ENCODE assay signal across 20 cellular contexts in genomic region chr7:135717686-135718085, GRCh38. TPM values are rescaled to one million over a fixed set of nuclear protein-coding genes. Genes with fewer than 3 reads are reported as not detected.
DNase-seq lines count a peak whose midpoint lies in the region; ATAC-seq, FAIRE-seq and TF ChIP-seq lines count a peak whose summit lies in the region.
"Had no signal": no experiment of that assay in that cellular context is flagged by ENCODE, and none has a peak within 500 bp of the region (broad histone marks: within the 10 kb centered on the region; RNA-seq: fewer than 3 reads in every experiment).

No MANE protein-coding gene starts in this region.

- H3K27ac ChIP-seq in cardiac muscle cell (peak overlapping the region; percentile 3), kidney (ENCODE audit: low read depth in 2 of 2, low read length in 2 of 2) (no peak overlapping the region)

- FAIRE-seq in kidney (lab: Jason Lieb, UNC), result no peak
- FAIRE-seq: GM12878 had no signal

- intact Hi-C loops in left ventricle myocardium superior (cut with micrococcal nuclease), result no loop called here
- intact Hi-C loops in kidney (cut with DNase I), result no loop called here

- DNase-seq in cardiac muscle cell (ENCODE audit: low read depth in 1 of 2, low spot score in 1 of 2), result no peak
- no peak for DNase-seq in left ventricle myocardium superior
- peak; percentile 77 for DNase-seq in NCI-H446 treated with DMSO at 0.1 percent for 48 hours (lab: John Stamatoyannopoulos, UW)
- DNase-seq in cerebellar cortex (ENCODE audit: low spot score), result peak; percentile 91
- no peak for DNase-seq in kidney
- DNase-seq in SHP77 (lab: John Stamatoyannopoulos, UW), result no peak
- no peak for DNase-seq in progenitor cell of endocrine pancreas (ENCODE audit: low spot score, unreplicated experiment)
- DNase-seq: 8988T, H9, KBM-7, NCI-H1105 treated with DMSO at 0.1 percent for 48 hours, NCI-H187 treated with DMSO at 0.1 percent for 48 hours, NCI-H774, PC-9, SW 1271 had no signal

- H3K27ac Mint-ChIP-seq in progenitor cell of endocrine pancreas, result no peak overlapping the region
- H3K27ac Mint-ChIP-seq: CD14-positive monocyte, H9 had no signal

- H3K27me3 Mint-ChIP-seq in progenitor cell of endocrine pancreas, result peaks cover 3% of the 10 kb centered on the region

- ATAC-seq in left ventricle myocardium superior, result no peak
- no peak for ATAC-seq in HG03354 (IDR thresholded peaks at IDR 0.05; ENCODE audit: poor library complexity, severe bottlenecking, unreplicated experiment)
- ATAC-seq: GM12878 had no signal

- H3K4me1 ChIP-seq in cardiac muscle cell (ENCODE audit: low read depth) (peaks cover 33% of the 10 kb centered on the region), kidney (ENCODE audit: control insufficient read depth in 1 of 2, insufficient read depth in 1 of 2, low read depth in 1 of 2, low read length in 2 of 2) (no peaks in the 10 kb centered on the region)

- peaks cover 3% of the 10 kb centered on the region for H3K4me1 Mint-ChIP-seq in progenitor cell of endocrine pancreas (ENCODE audit: low read depth)

- no peaks in the 10 kb centered on the region for H3K27me3 ChIP-seq in cardiac muscle cell
- H3K27me3 ChIP-seq: SJSA1 had no signal

- no peaks in the 10 kb centered on the region for H3K36me3 Mint-ChIP-seq in progenitor cell of endocrine pancreas (ENCODE audit: insufficient read depth)
- H3K36me3 Mint-ChIP-seq: CD14-positive monocyte had no signal

- H3K9ac ChIP-seq in kidney (ENCODE audit: low read length in 2 of 2), result no peak overlapping the region

- no peak overlapping the region for H3K4me3 Mint-ChIP-seq in progenitor cell of endocrine pancreas (ENCODE audit: low read depth)
- H3K4me3 Mint-ChIP-seq: CD14-positive monocyte, H9 had no signal

- H3K9me3 ChIP-seq in cardiac muscle cell (ENCODE audit: low read depth) (no peaks in the 10 kb centered on the region), kidney (ENCODE audit: control insufficient read depth in 1 of 2, low read length in 2 of 2) (no peaks in the 10 kb centered on the region)
- H3K9me3 ChIP-seq: SJSA1 had no signal

- H3K9me3 Mint-ChIP-seq in progenitor cell of endocrine pancreas (ENCODE audit: low read depth), result no peaks in the 10 kb centered on the region
- H3K9me3 Mint-ChIP-seq: H9 had no signal

- H3K4me3 ChIP-seq in cardiac muscle cell (no peak overlapping the region), kidney (ENCODE audit: low read length in 2 of 2) (no peak overlapping the region)
- H3K4me3 ChIP-seq: GM12878, PC-9, SJSA1 had no signal

- TF ChIP-seq CTCF in cardiac muscle cell (IDR thresholded peaks at IDR 0.05; ENCODE audit: low read depth, low read length) (no peak), kidney (IDR thresholded peaks at IDR 0.05; ENCODE audit: borderline replicate concordance, extremely low read depth, insufficient read depth) (no peak), progenitor cell of endocrine pancreas (IDR thresholded peaks at IDR 0.05; ENCODE audit: unreplicated experiment) (no peak)

- H3K36me3 ChIP-seq in cardiac muscle cell, result no peaks in the 10 kb centered on the region
- H3K36me3 ChIP-seq in kidney (ENCODE audit: control insufficient read depth in 1 of 2, insufficient read depth in 2 of 2, low read length in 2 of 2), result no peaks in the 10 kb centered on the region
- H3K36me3 ChIP-seq: SJSA1 had no signal

RNA-seq across cellular contexts. Expression of gene SLC13A4, which starts 10.3 kb away (rescaled TPM):
- 0.12 and 0.25 TPM in 2 replicates for total RNA-seq in cardiac muscle cell
- 3.3 and 3.9 TPM in 2 replicates for polyA plus RNA-seq in cardiac muscle cell
- 0.15 TPM for total RNA-seq in left ventricle myocardium superior
- total RNA-seq in kidney, result not detected
- polyA plus RNA-seq in kidney (ENCODE audit: insufficient read depth, low read depth, low replicate concordance), result not detected
- 0.22 and 0.75 TPM in 2 replicates for total RNA-seq in progenitor cell of endocrine pancreas
- total RNA-seq: Daoy, GM12878, PC-9, SJSA1 had no signal
- polyA plus RNA-seq: CD14-positive monocyte had no signal

RNA-seq across cellular contexts. Expression of gene FAM180A, which starts 30.9 kb away (rescaled TPM):
- not detected in 2 replicates for total RNA-seq in cardiac muscle cell
- not detected in 2 replicates for polyA plus RNA-seq in cardiac muscle cell
- 11.4 TPM for total RNA-seq in left ventricle myocardium superior
- 1.7 TPM for total RNA-seq in kidney
- 2.2 TPM for polyA plus RNA-seq in kidney (ENCODE audit: insufficient read depth, low read depth, low replicate concordance)
- not detected in 2 replicates for total RNA-seq in progenitor cell of endocrine pancreas
- total RNA-seq: Daoy, GM12878, H9, PC-9 had no signal
- polyA plus RNA-seq: CD14-positive monocyte, GM12878 had no signal

RNA-seq across cellular contexts. Expression of gene STMP1, which starts 55.4 kb away (rescaled TPM):
- total RNA-seq in cardiac muscle cell (11.6 and 17.7 TPM in 2 replicates), left ventricle myocardium superior (30.3 TPM), kidney (40.8 TPM), progenitor cell of endocrine pancreas (63.3 and 64.0 TPM in 2 replicates)
- polyA plus RNA-seq in cardiac muscle cell (75.7 and 91.1 TPM in 2 replicates), kidney (ENCODE audit: insufficient read depth, low read depth, low replicate concordance) (35.8 TPM)

Comparison
In these comparisons a context has a peak if more than half of its experiments do, and no peak if none do; other contexts are left out.
1. DNase-seq: peak in NCI-H446 treated with DMSO at 0.1 percent for 48 hours (single experiment) and cerebellar cortex (single experiment); none in cardiac muscle cell (0 of 2), left ventricle myocardium superior (single experiment), kidney (single experiment), SHP77 (0 of 2) and progenitor cell of endocrine pancreas (single experiment).